21 cellular contexts compared by ENCODE assay signal in genomic region chr10:60535427-60535826, GRCh38.
DNase-seq lines count a peak whose midpoint lies in the region; ATAC-seq, FAIRE-seq and TF ChIP-seq lines count a peak whose summit lies in the region.
"Had no signal": no experiment of that assay in that cellular context is flagged by ENCODE, and none has a peak within 500 bp of the region (broad histone marks: within the 10 kb centered on the region; RNA-seq: fewer than 3 reads in every experiment).

No MANE protein-coding gene starts in this region.

- intact Hi-C loops in PC-3 (cut with micrococcal nuclease), result loop anchor here (5.0 kb wide), 2 partner anchors 38 to 53 kb away; no protein-coding TSS in a partner anchor

- no peaks in the 10 kb centered on the region for H3K36me3 Mint-ChIP-seq in stimulated activated memory B cell treated with anti-CD40 and anti-IgM and Interleukin-4, amounts not matched to agents 10 μg/mL and 1 μg/mL and 100 μg/mL, for 72 hours
- H3K36me3 Mint-ChIP-seq: activated naive CD8-positive, alpha-beta T cell treated with anti-CD3 and anti-CD28 coated beads for 36 hours; CD8-positive, alpha-beta T cell had no signal

- H3K9me3 ChIP-seq in PC-3 (ENCODE audit: low read length), result no peaks in the 10 kb centered on the region

- peak overlapping the region; percentile 51 for H3K27ac Mint-ChIP-seq in stimulated activated memory B cell treated with anti-CD40 and anti-IgM and Interleukin-4, amounts not matched to agents 10 μg/mL and 1 μg/mL and 100 μg/mL, for 72 hours
- H3K27ac Mint-ChIP-seq: activated CD8-positive, alpha-beta T cell treated with anti-CD3 and anti-CD28 coated beads for 36 hours; activated naive CD8-positive, alpha-beta T cell treated with anti-CD3 and anti-CD28 coated beads for 36 hours; CD8-positive, alpha-beta T cell; naive thymus-derived CD4-positive, alpha-beta T cell had no signal

- H4K20me1 ChIP-seq in PC-3 (ENCODE audit: low read length), result no peaks in the 10 kb centered on the region

- H3K27me3 ChIP-seq in PC-3 (ENCODE audit: low read length), result no peaks in the 10 kb centered on the region

- H3K4me1 Mint-ChIP-seq in stimulated activated memory B cell treated with anti-CD40 and anti-IgM and Interleukin-4, amounts not matched to agents 10 μg/mL and 1 μg/mL and 100 μg/mL, for 72 hours, result peaks cover 37% of the 10 kb centered on the region

- H3F3A ChIP-seq in PC-3 (ENCODE audit: low read length, unreplicated experiment), result peaks cover 20% of the 10 kb centered on the region

- CTCF ChIA-PET in PC-3 (lab: Charles Lee), result interaction anchor here (0.6 to 0.7 kb wide), 2 partner anchors 15 to 69 kb away, joined by 3 to 4 read pairs; no protein-coding TSS in a partner anchor

- ATAC-seq in GM18858 (IDR thresholded peaks at IDR 0.05; ENCODE audit: unreplicated experiment) (peak; percentile 23), HG02610 (IDR thresholded peaks at IDR 0.05; ENCODE audit: unreplicated experiment) (peak; percentile 34), PC-3 (peak; percentile 8; the same call in 1 of the 2 replicates), HG03108 (IDR thresholded peaks at IDR 0.05; ENCODE audit: unreplicated experiment) (no peak)
- no peak for ATAC-seq in stimulated activated memory B cell treated with anti-CD40 and anti-IgM and Interleukin-4, amounts not matched to agents 10 μg/mL and 1 μg/mL and 100 μg/mL, for 72 hours
- ATAC-seq: activated CD8-positive, alpha-beta T cell treated with anti-CD3 and anti-CD28 coated beads for 36 hours; activated T-cell treated with anti-CD3 and anti-CD28 coated beads, Interleukin-2, amount 50 U/mL, for 4 hours; CD8-positive, alpha-beta T cell; naive thymus-derived CD4-positive, alpha-beta T cell had no signal

- H3K9ac ChIP-seq in PC-3 (ENCODE audit: low read length), result no peak overlapping the region
- H3K9ac ChIP-seq: parathyroid adenoma had no signal

- no peak overlapping the region for H3K27ac ChIP-seq in PC-3 (ENCODE audit: low read length)
- H3K27ac ChIP-seq: HL-60, parathyroid adenoma had no signal

- peak overlapping the region; percentile 50 for H3K4me2 ChIP-seq in PC-3 (ENCODE audit: low read length)

- BruUV-seq in PC-3 (replicated peaks; lab: Mats Ljungman, UMichigan), result no TSS peak

- H3K27me3 Mint-ChIP-seq in stimulated activated memory B cell treated with anti-CD40 and anti-IgM and Interleukin-4, amounts not matched to agents 10 μg/mL and 1 μg/mL and 100 μg/mL, for 72 hours, result no peaks in the 10 kb centered on the region
- H3K27me3 Mint-ChIP-seq: activated CD8-positive, alpha-beta T cell treated with anti-CD3 and anti-CD28 coated beads for 36 hours; activated naive CD8-positive, alpha-beta T cell treated with anti-CD3 and anti-CD28 coated beads for 36 hours; naive thymus-derived CD4-positive, alpha-beta T cell had no signal

- no peaks in the 10 kb centered on the region for H3K36me3 ChIP-seq in PC-3 (ENCODE audit: low read depth, low read length)

- POLR2A ChIA-PET in PC-3 (lab: Charles Lee; ENCODE audit: unreplicated experiment), result no interaction called here

- H3K4me1 ChIP-seq in PC-3 (ENCODE audit: insufficient read depth, low read length), result peaks cover 54% of the 10 kb centered on the region
- H3K4me1 ChIP-seq: parathyroid adenoma had no signal

- no peak overlapping the region for H2AFZ ChIP-seq in PC-3 (ENCODE audit: low read length)
- H2AFZ ChIP-seq: parathyroid adenoma had no signal

- H3K9me2 ChIP-seq in PC-3 (replicated peaks; ENCODE audit: low read length), result no peaks in the 10 kb centered on the region

- no peak for FAIRE-seq in urothelium cell line (lab: Jason Lieb, UNC)
- FAIRE-seq: colon had no signal

- no peaks in the 10 kb centered on the region for H3K9me3 Mint-ChIP-seq in stimulated activated memory B cell treated with anti-CD40 and anti-IgM and Interleukin-4, amounts not matched to agents 10 μg/mL and 1 μg/mL and 100 μg/mL, for 72 hours
- H3K9me3 Mint-ChIP-seq: activated CD8-positive, alpha-beta T cell treated with anti-CD3 and anti-CD28 coated beads for 36 hours; activated T-cell treated with anti-CD3 and anti-CD28 coated beads, Interleukin-2, amount 50 U/mL, for 4 hours; CD8-positive, alpha-beta T cell; naive thymus-derived CD4-positive, alpha-beta T cell had no signal

- no peaks in the 10 kb centered on the region for H3K79me2 ChIP-seq in PC-3 (ENCODE audit: low read length)
- H3K79me2 ChIP-seq: parathyroid adenoma had no signal

- DNase-seq in PC-3, result peak; percentile 58
- no peak for DNase-seq in urothelium cell line (ENCODE audit: low spot score)
- DNase-seq in central memory CD4-positive, alpha-beta T cell, result no peak
- DNase-seq: activated CD4-positive, CD25-positive, alpha-beta regulatory T cell; activated CD8-positive, alpha-beta T cell treated with anti-CD3 and anti-CD28 coated beads for 36 hours; activated naive CD8-positive, alpha-beta T cell treated with anti-CD3 and anti-CD28 coated beads for 36 hours; activated T-cell treated with anti-CD3 and anti-CD28 coated beads, Interleukin-2, amount 50 U/mL, for 4 hours; CD8-positive, alpha-beta T cell; GDM1; GOT3; naive thymus-derived CD4-positive, alpha-beta T cell; NCI-H1417; NCI-H510A treated with DMSO at 0.1 percent for 48 hours; T-helper 9 cell had no signal

- TF ChIP-seq CTCF in PC-3 (conservative IDR thresholded peaks at IDR 0.05; ENCODE audit: low read depth, low read length), result no peak

- H3K4me3 ChIP-seq in PC-3 (ENCODE audit: low read length), result peak overlapping the region; percentile 1; the same call in 1 of the 2 replicates

- peak overlapping the region; percentile 36 for H3K4me3 Mint-ChIP-seq in stimulated activated memory B cell treated with anti-CD40 and anti-IgM and Interleukin-4, amounts not matched to agents 10 μg/mL and 1 μg/mL and 100 μg/mL, for 72 hours
- H3K4me3 Mint-ChIP-seq: activated CD8-positive, alpha-beta T cell treated with anti-CD3 and anti-CD28 coated beads for 36 hours; activated naive CD8-positive, alpha-beta T cell treated with anti-CD3 and anti-CD28 coated beads for 36 hours; activated T-cell treated with anti-CD3 and anti-CD28 coated beads, Interleukin-2, amount 50 U/mL, for 4 hours; CD8-positive, alpha-beta T cell; naive thymus-derived CD4-positive, alpha-beta T cell had no signal

Comparison
In these comparisons a context has a peak if more than half of its experiments do, and no peak if none do; other contexts are left out.
1. ATAC-seq: peak in GM18858 (single experiment), HG02610 (single experiment) and PC-3 (single experiment); none in stimulated activated memory B cell treated with anti-CD40 and anti-IgM and Interleukin-4, amounts not matched to agents 10 μg/mL and 1 μg/mL and 100 μg/mL, for 72 hours (single experiment) and HG03108 (single experiment).